Comparison of ENCODE assay signal across 1 cellular context in genomic region chr20:3174442-3175263, GRCh38.
TF ChIP-seq lines count a peak whose summit lies in the region.

No MANE protein-coding gene starts in this region.

TF ChIP-seq in WTC11, 78 proteins besides CTCF, POLR2A, EP300 and RAD21 (continued from another document):
- TF ChIP-seq, protein P1, sequence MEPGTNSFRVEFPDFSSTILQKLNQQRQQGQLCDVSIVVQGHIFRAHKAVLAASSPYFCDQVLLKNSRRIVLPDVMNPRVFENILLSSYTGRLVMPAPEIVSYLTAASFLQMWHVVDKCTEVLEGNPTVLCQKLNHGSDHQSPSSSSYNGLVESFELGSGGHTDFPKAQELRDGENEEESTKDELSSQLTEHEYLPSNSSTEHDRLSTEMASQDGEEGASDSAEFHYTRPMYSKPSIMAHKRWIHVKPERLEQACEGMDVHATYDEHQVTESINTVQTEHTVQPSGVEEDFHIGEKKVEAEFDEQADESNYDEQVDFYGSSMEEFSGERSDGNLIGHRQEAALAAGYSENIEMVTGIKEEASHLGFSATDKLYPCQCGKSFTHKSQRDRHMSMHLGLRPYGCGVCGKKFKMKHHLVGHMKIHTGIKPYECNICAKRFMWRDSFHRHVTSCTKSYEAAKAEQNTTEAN (CRISPR knock-in tag; IDR thresholded peaks at IDR 0.05) = 0 out of 2 replicates have a peak, but pooled peaks have one; percentile 5
